In the genomic region with DNA sequence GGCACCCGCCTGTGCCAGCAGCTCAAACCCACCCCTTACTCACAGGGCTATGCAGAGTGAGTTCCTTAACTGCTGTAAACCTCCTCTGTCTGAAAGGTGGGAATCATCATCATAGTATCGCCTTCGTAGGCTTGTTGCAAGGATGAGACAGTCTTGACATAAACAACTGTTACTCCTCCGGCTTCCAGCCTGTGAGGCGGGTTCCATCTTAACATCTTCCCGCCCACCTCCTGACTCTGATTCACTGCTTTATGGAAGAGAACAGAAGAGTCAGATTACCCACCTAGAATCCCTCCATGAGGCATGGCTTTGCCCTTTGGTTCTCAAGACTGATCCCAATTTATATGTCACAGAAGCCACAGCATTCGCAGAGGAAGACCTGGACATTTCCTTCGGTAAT, we compare ENCODE assay signal across 25 cellular contexts.
"Had no signal": no experiment of that assay in that cellular context is flagged by ENCODE, and none has a peak within 500 bp of the region (broad histone marks: within the 10 kb centered on the region; RNA-seq: fewer than 3 reads in every experiment).

No MANE protein-coding gene starts in this region.

- H3K4me3 Mint-ChIP-seq: activated CD4-positive, alpha-beta memory T cell treated with anti-CD3 and anti-CD28 coated beads for 36 hours; activated CD4-positive, alpha-beta T cell treated with anti-CD3 and anti-CD28 coated beads, Interleukin-2, amount 10 ng/mL, durations not matched to agents 24 days and 14 days; activated T-cell treated with anti-CD3 and anti-CD28 coated beads, Interleukin-2, amount 50 U/mL, for 24 hours; activated T-helper 17 cell treated with anti-CD3 and anti-CD28 coated beads, Interleukin-2, amount 50 U/mL, for 72 hours; central memory CD8-positive, alpha-beta T cell; memory B cell; naive thymus-derived CD8-positive, alpha-beta T cell; stimulated activated effector memory CD8-positive, alpha-beta T cell treated with anti-CD3 and anti-CD28 coated beads, Interleukin-12 subunit alpha, Interleukin-12 subunit beta, amount 100 ng/mL, for 72 hours; stimulated activated naive CD8-positive, alpha-beta T cell treated with anti-CD3 and anti-CD28 coated beads, Interleukin-15, Interleukin-2, amounts not matched to agents 100 ng/mL and 50 ng/mL, for 24 hours; T-helper 17 cell had no signal

- H3K27me3 Mint-ChIP-seq: activated CD4-positive, alpha-beta memory T cell treated with anti-CD3 and anti-CD28 coated beads for 36 hours; activated T-cell treated with anti-CD3 and anti-CD28 coated beads, Interleukin-2, amount 50 U/mL, for 24 hours; activated T-helper 17 cell treated with anti-CD3 and anti-CD28 coated beads, Interleukin-2, amount 50 U/mL, for 72 hours; central memory CD8-positive, alpha-beta T cell; memory B cell; naive thymus-derived CD8-positive, alpha-beta T cell; stimulated activated naive CD8-positive, alpha-beta T cell treated with anti-CD3 and anti-CD28 coated beads, Interleukin-15, Interleukin-2, amounts not matched to agents 100 ng/mL and 50 ng/mL, for 24 hours; T-helper 17 cell had no signal

- ATAC-seq: activated T-helper 17 cell treated with anti-CD3 and anti-CD28 coated beads, Interleukin-2, amount 50 U/mL, for 72 hours; naive thymus-derived CD8-positive, alpha-beta T cell; stimulated activated effector memory CD8-positive, alpha-beta T cell treated with anti-CD3 and anti-CD28 coated beads, Interleukin-12 subunit alpha, Interleukin-12 subunit beta, amount 100 ng/mL, for 72 hours; T-helper 17 cell had no signal

- H3K36me3 ChIP-seq: esophagus squamous epithelium, thoracic aorta had no signal

- DNase-seq: activated CD4-positive, alpha-beta memory T cell treated with anti-CD3 and anti-CD28 coated beads for 36 hours; activated CD4-positive, alpha-beta T cell treated with anti-CD3 and anti-CD28 coated beads, Interleukin-2, amount 10 ng/mL, durations not matched to agents 24 days and 14 days; activated CD4-positive, CD25-positive, alpha-beta regulatory T cell treated with anti-CD3 and anti-CD28 coated beads, Interleukin-2, amount 50 U/mL, for 72 hours; activated CD8-positive, alpha-beta memory T cell treated with anti-CD3 and anti-CD28 coated beads, Interleukin-2, amount 50 U/mL, for 4 hours; activated gamma-delta T cell treated with Interleukin-2 at 50 U/mL for 16 hours; activated naive CD4-positive, alpha-beta T cell treated with anti-CD3 and anti-CD28 coated beads, Interleukin-2, amount 50 U/mL, for 16 hours; activated T-cell treated with anti-CD3 and anti-CD28 coated beads, Interleukin-2, amount 50 U/mL, for 24 hours; dermis blood vessel endothelial cell; effector CD4-positive, alpha-beta T cell; esophagus squamous epithelium; islet precursor cell; naive thymus-derived CD8-positive, alpha-beta T cell; right cardiac atrium; stimulated activated CD4-positive, alpha-beta T cell treated with anti-CD3 and anti-CD28 coated beads, Interleukin-4, amount 100 ng/mL, for 24 hours; SW 1271; T-helper 17 cell; T1000; trophoblast cell had no signal

- H3K27ac Mint-ChIP-seq: activated CD4-positive, alpha-beta memory T cell treated with anti-CD3 and anti-CD28 coated beads for 36 hours; activated CD4-positive, alpha-beta T cell treated with anti-CD3 and anti-CD28 coated beads, Interleukin-2, amount 10 ng/mL, durations not matched to agents 24 days and 14 days; activated T-cell treated with anti-CD3 and anti-CD28 coated beads, Interleukin-2, amount 50 U/mL, for 24 hours; memory B cell; naive thymus-derived CD8-positive, alpha-beta T cell; stimulated activated effector memory CD8-positive, alpha-beta T cell treated with anti-CD3 and anti-CD28 coated beads, Interleukin-12 subunit alpha, Interleukin-12 subunit beta, amount 100 ng/mL, for 72 hours; stimulated activated naive CD8-positive, alpha-beta T cell treated with anti-CD3 and anti-CD28 coated beads, Interleukin-15, Interleukin-2, amounts not matched to agents 100 ng/mL and 50 ng/mL, for 24 hours; T-helper 17 cell had no signal

- H3K9me3 ChIP-seq: esophagus squamous epithelium, thoracic aorta had no signal

- H3K9me3 Mint-ChIP-seq: activated CD4-positive, alpha-beta memory T cell treated with anti-CD3 and anti-CD28 coated beads for 36 hours; activated T-cell treated with anti-CD3 and anti-CD28 coated beads, Interleukin-2, amount 50 U/mL, for 24 hours; activated T-helper 17 cell treated with anti-CD3 and anti-CD28 coated beads, Interleukin-2, amount 50 U/mL, for 72 hours; central memory CD8-positive, alpha-beta T cell; stimulated activated effector memory CD8-positive, alpha-beta T cell treated with anti-CD3 and anti-CD28 coated beads, Interleukin-12 subunit alpha, Interleukin-12 subunit beta, amount 100 ng/mL, for 72 hours had no signal

- H3K4me3 ChIP-seq: esophagus squamous epithelium, thoracic aorta had no signal

- H3K36me3 Mint-ChIP-seq: stimulated activated effector memory CD8-positive, alpha-beta T cell treated with anti-CD3 and anti-CD28 coated beads, Interleukin-12 subunit alpha, Interleukin-12 subunit beta, amount 100 ng/mL, for 72 hours had no signal

- H3K4me1 Mint-ChIP-seq: activated T-helper 17 cell treated with anti-CD3 and anti-CD28 coated beads, Interleukin-2, amount 50 U/mL, for 72 hours; memory B cell; stimulated activated effector memory CD8-positive, alpha-beta T cell treated with anti-CD3 and anti-CD28 coated beads, Interleukin-12 subunit alpha, Interleukin-12 subunit beta, amount 100 ng/mL, for 72 hours had no signal

- H3K27ac ChIP-seq: epithelial cell of prostate, esophagus squamous epithelium, thoracic aorta had no signal

- H3K27me3 ChIP-seq: esophagus squamous epithelium had no signal
